In genomic region chr15:58119016-58119415, GRCh38 we compare ENCODE assay signal across 11 cellular contexts. TPM values are rescaled to one million over a fixed set of nuclear protein-coding genes. Genes with fewer than 3 reads are reported as not detected.
"Had no signal": no experiment of that assay in that cellular context is flagged by ENCODE, and none has a peak within 500 bp of the region (broad histone marks: within the 10 kb centered on the region; RNA-seq: fewer than 3 reads in every experiment).

No MANE protein-coding gene starts in this region.

- H3K4me1 ChIP-seq: HAP-1 had no signal

- H3K9me3 ChIP-seq: HAP-1 had no signal

- H3K4me3 ChIP-seq: GM23248, HAP-1 had no signal

- DNase-seq: GM23248, GOT3, HFFc6, IMR-90, KBM-7 had no signal

- ATAC-seq: HCT116 had no signal

- FAIRE-seq: H54 had no signal

- H3K4me2 ChIP-seq: KMS-11 had no signal

- H3K36me3 ChIP-seq: HAP-1 had no signal

- H3K9ac ChIP-seq: GM23248, KMS-11 had no signal

- H2AFZ ChIP-seq: GM23248 had no signal

- H3K27ac ChIP-seq: GM23248, HL-60, KMS-11 had no signal

RNA-seq across cellular contexts. Expression of gene AQP9, which starts 19.2 kb away (rescaled TPM):
- total RNA-seq: GM23248, HFFc6, HT1080, IMR-90 had no signal
- polyA plus RNA-seq: GM23248, IMR-90 had no signal

RNA-seq across cellular contexts. Expression of gene ALDH1A2, which starts 53.5 kb away (rescaled TPM):
- total RNA-seq: HFFc6, HT1080, IMR-90 had no signal
- polyA plus RNA-seq: IMR-90 had no signal
